In genomic region chr2:207165121-207166038, GRCh38 we compare ENCODE assay signal across 8 cellular contexts. TPM values are rescaled to one million over a fixed set of nuclear protein-coding genes. Genes with fewer than 3 reads are reported as not detected.
A peak's percentile ranks its signal among the peaks of the same experiment; 100 is the strongest.
DNase-seq lines count a peak whose midpoint lies in the region; ATAC-seq and TF ChIP-seq lines count a peak whose summit lies in the region.

TSS of gene KLF7 (minus strand) at chr2:207165948. CDS start at chr2:207165568, 380 bp downstream.

- peak within 1 kb of the TSS; percentile 71 to 98 (median 89) for H3K4me3 ChIP-seq in dorsolateral prefrontal cortex
- H3K4me3 ChIP-seq in right lobe of liver = peak within 1 kb of the TSS; percentile 63 to 76 (median 66)

- no peaks in the 10 kb centered on the region for H3K9me3 Mint-ChIP-seq in activated CD4-positive, alpha-beta T cell treated with anti-CD3 and anti-CD28 coated beads, Interleukin-2, amount 10 ng/mL, durations not matched to agents 24 days and 14 days

- no peaks in the 10 kb centered on the region for H3K36me3 ChIP-seq in right lobe of liver

- peaks cover 6% of the 10 kb centered on the region for H3K36me3 Mint-ChIP-seq in activated CD4-positive, alpha-beta T cell treated with anti-CD3 and anti-CD28 coated beads, Interleukin-2, amount 10 ng/mL, durations not matched to agents 24 days and 14 days (ENCODE audit: low read depth)

- DNase-seq in ELF-1 (ENCODE audit: low read depth, low spot score) (peak; percentile 63), M059J (ENCODE audit: low read depth) (peak; percentile 59), dorsolateral prefrontal cortex (peak in 9 of 10 donors; percentile 41 to 65 (median 55)), right lobe of liver (peak; percentile 55 to 67 (median 60)), NCI-H1436 (lab: John Stamatoyannopoulos, UW) (no peak)
- DNase-seq in activated CD4-positive, alpha-beta T cell treated with anti-CD3 and anti-CD28 coated beads, Interleukin-2, amount 10 ng/mL, durations not matched to agents 24 days and 14 days = peak; percentile 87
- DNase-seq in stimulated activated CD4-positive, alpha-beta T cell treated with anti-CD3 and anti-CD28 coated beads, Interleukin-2, amount 100 ng/mL, for 48 hours = peak; percentile 40 to 46

- H3K27ac Mint-ChIP-seq in activated CD4-positive, alpha-beta T cell treated with anti-CD3 and anti-CD28 coated beads, Interleukin-2, amount 10 ng/mL, durations not matched to agents 24 days and 14 days = peak within 1 kb of the TSS; percentile 96

- H3K4me3 Mint-ChIP-seq in activated CD4-positive, alpha-beta T cell treated with anti-CD3 and anti-CD28 coated beads, Interleukin-2, amount 10 ng/mL, durations not matched to agents 24 days and 14 days = peak within 1 kb of the TSS; percentile 98

- H3K27me3 Mint-ChIP-seq in activated CD4-positive, alpha-beta T cell treated with anti-CD3 and anti-CD28 coated beads, Interleukin-2, amount 10 ng/mL, durations not matched to agents 24 days and 14 days = no peaks in the 10 kb centered on the region

- H3K4me1 ChIP-seq in right lobe of liver = peaks cover 0 to 8% (median 1%) of the 10 kb centered on the region in 4 donors

- TF ChIP-seq CTCF in dorsolateral prefrontal cortex (IDR thresholded peaks at IDR 0.05 in 54 of 56, conservative IDR thresholded peaks at IDR 0.05 in 2 of 56; ENCODE audit: low read depth in 1 of 56, partially characterized antibody in 56 of 56) (peak in 1 of 56 donors; percentile 0), right lobe of liver (IDR thresholded peaks at IDR 0.05) (no peak)

- H3K9me3 ChIP-seq in right lobe of liver = no peaks in the 10 kb centered on the region

- ATAC-seq in right lobe of liver = peak; percentile 22 to 29 (median 25)
- ATAC-seq in HG03159 (IDR thresholded peaks at IDR 0.05; ENCODE audit: unreplicated experiment) = no peak

- H3K27ac ChIP-seq in dorsolateral prefrontal cortex (peak within 1 kb of the TSS; percentile 99 to 100 (median 100)), right lobe of liver (peak within 1 kb of the TSS; percentile 100)

- under 1% methylated on average over 34 of the region's 36 CpGs for WGBS in right lobe of liver (ENCODE audit: insufficient coverage, low coverage, low lambda C conversion rate, missing lambda C conversion rate)

- intact Hi-C loops in activated CD4-positive, alpha-beta T cell treated with anti-CD3 and anti-CD28 coated beads, Interleukin-2, amount 10 ng/mL, durations not matched to agents 24 days and 14 days (cut with micrococcal nuclease) = loop anchor here (1.0 to 10.0 kb wide), 15 partner anchors 22 to 1102 kb away; partner anchors contain the start of genes CREB1, METTL21A and PIKFYVE
- intact Hi-C loops in dorsolateral prefrontal cortex (cut with DNase I) = loop anchor here (2.0 to 10.0 kb wide), 13 partner anchors 53 to 365 kb away; no protein-coding TSS in a partner anchor
- intact Hi-C loops in right lobe of liver (cut with DNase I) = no loop called here

- H3K27me3 ChIP-seq in dorsolateral prefrontal cortex (no peaks in the 10 kb centered on the region), right lobe of liver (no peaks in the 10 kb centered on the region)

- no peak for TF ChIP-seq POLR2A in right lobe of liver (IDR thresholded peaks at IDR 0.05)

- H3K4me1 Mint-ChIP-seq in activated CD4-positive, alpha-beta T cell treated with anti-CD3 and anti-CD28 coated beads, Interleukin-2, amount 10 ng/mL, durations not matched to agents 24 days and 14 days = peaks cover 48% of the 10 kb centered on the region

RNA-seq across cellular contexts. Expression of gene KLF7, which starts in this region (rescaled TPM):
- total RNA-seq in M059J (2014; rRNA removed; shearing (Covaris generic)) = 7.3 and 11.6 TPM in 2 replicates
- 12.6 and 14.1 TPM in 2 replicates for total RNA-seq in activated CD4-positive, alpha-beta T cell treated with anti-CD3 and anti-CD28 coated beads, Interleukin-2, amount 10 ng/mL, durations not matched to agents 24 days and 14 days
- 10 to 100 TPM; 28.9 to 88.4 (median 49.9) TPM for total RNA-seq in dorsolateral prefrontal cortex
- total RNA-seq in right lobe of liver = 10 to 100 TPM in 3 of 6 experiments, 1 to 10 TPM in 3; 3.3 to 14.2 (median 10.2) TPM

Comparison
In these comparisons a context has a peak if more than half of its experiments do, and no peak if none do; other contexts are left out.
1. intact Hi-C loops: an anchor here in activated CD4-positive, alpha-beta T cell treated with anti-CD3 and anti-CD28 coated beads, Interleukin-2, amount 10 ng/mL, durations not matched to agents 24 days and 14 days (1.0 to 10.0 kb wide) and dorsolateral prefrontal cortex (2.0 to 10.0 kb wide); none called in right lobe of liver.